ENCODE assay signal across 8 cellular contexts in genomic region chrX:123960956-123961267, GRCh38. TPM values are rescaled to one million over a fixed set of nuclear protein-coding genes. Genes with fewer than 3 reads are reported as not detected.
A peak's percentile ranks its signal among the peaks of the same experiment; 100 is the strongest.
DNase-seq lines count a peak whose midpoint lies in the region; ATAC-seq and TF ChIP-seq lines count a peak whose summit lies in the region.

No MANE protein-coding gene starts in this region.

- peaks cover 9 to 14% (median 10%) of the 10 kb centered on the region in 3 experiments for H3K36me3 Mint-ChIP-seq in H9 (ENCODE audit: insufficient read depth in 1 of 3, low read depth in 3 of 3)
- peaks cover 17% of the 10 kb centered on the region for H3K36me3 Mint-ChIP-seq in activated CD4-positive, alpha-beta memory T cell treated with anti-CD3 and anti-CD28 coated beads, Interleukin-2, amount 10 ng/mL, durations not matched to agents 7 days and 5 days (ENCODE audit: low read depth)

- H4K8ac ChIP-seq in H9 (replicated peaks; ENCODE audit: insufficient read length, low read depth, low read length) = peak overlapping the region; percentile 40

- H3K36me3 ChIP-seq in iPS DF 6.9 (ENCODE audit: control insufficient read depth, insufficient read depth, low read length) = no peaks in the 10 kb centered on the region
- no peaks in the 10 kb centered on the region for H3K36me3 ChIP-seq in smooth muscle cell (ENCODE audit: low read depth)

- H3K23ac ChIP-seq in H9 (ENCODE audit: insufficient read length, low read depth, low read length) = no peak overlapping the region

- no peak overlapping the region for H2BK12ac ChIP-seq in H9 (ENCODE audit: insufficient read length, low read depth, low read length)

- DNase-seq in H9 (no peak), iPS DF 6.9 (ENCODE audit: low read depth, low spot score) (no peak), smooth muscle cell (lab: John Stamatoyannopoulos, UW; ENCODE audit: unreplicated experiment) (no peak), NCI-H1930 (lab: John Stamatoyannopoulos, UW) (no peak), HPDE6-E6E7 (ENCODE audit: extremely low spot score) (no peak), HT-29 (ENCODE audit: low spot score) (no peak)
- DNase-seq in activated CD4-positive, alpha-beta memory T cell treated with anti-CD3 and anti-CD28 coated beads, Interleukin-2, amount 10 ng/mL, durations not matched to agents 7 days and 5 days = no peak

- H3K27ac Mint-ChIP-seq in H9 = peak overlapping the region; percentile 99 to 100 (median 100)
- peak overlapping the region; percentile 99 for H3K27ac Mint-ChIP-seq in activated CD4-positive, alpha-beta memory T cell treated with anti-CD3 and anti-CD28 coated beads, Interleukin-2, amount 10 ng/mL, durations not matched to agents 7 days and 5 days

- H2AFZ ChIP-seq in H9 (ENCODE audit: low read length) = no peak overlapping the region
- no peak overlapping the region for H2AFZ ChIP-seq in smooth muscle cell (ENCODE audit: low read depth)

- H3K4me2 ChIP-seq in H9 (ENCODE audit: insufficient read depth, insufficient read length, low read length) (peak overlapping the region; percentile 89), smooth muscle cell (peak overlapping the region; percentile 89)

- peak overlapping the region; percentile 94 for H3K56ac ChIP-seq in H9 (ENCODE audit: insufficient read length, low read depth, low read length)

- no peak overlapping the region for H2AK5ac ChIP-seq in H9 (ENCODE audit: insufficient read length, low read length)

- H3K9ac ChIP-seq in H9 (ENCODE audit: extremely low read depth, insufficient read length, low read length) (peak overlapping the region; percentile 97), smooth muscle cell (ENCODE audit: low read depth) (peak overlapping the region; percentile 98)

- POLR2A ChIA-PET in activated CD4-positive, alpha-beta memory T cell treated with anti-CD3 and anti-CD28 coated beads, Interleukin-2, amount 10 ng/mL, durations not matched to agents 7 days and 5 days (lab: Charles Lee) = interaction anchor here (0.9 to 2.1 kb wide), 6 partner anchors 57 to 401 kb away, joined by 3 to 11 read pairs (median 6); partner anchors contain the start of gene SH2D1A

- no peaks in the 10 kb centered on the region for H3K4me1 ChIP-seq in H9 (ENCODE audit: insufficient read depth, low read length)
- no peaks in the 10 kb centered on the region for H3K4me1 ChIP-seq in iPS DF 6.9 (ENCODE audit: control insufficient read depth, insufficient read depth, low read length)
- peaks cover 15% of the 10 kb centered on the region for H3K4me1 ChIP-seq in smooth muscle cell (ENCODE audit: low read depth)

- peaks cover 14 to 17% of the 10 kb centered on the region in 2 experiments for H3K4me1 Mint-ChIP-seq in H9
- peaks cover 26% of the 10 kb centered on the region for H3K4me1 Mint-ChIP-seq in activated CD4-positive, alpha-beta memory T cell treated with anti-CD3 and anti-CD28 coated beads, Interleukin-2, amount 10 ng/mL, durations not matched to agents 7 days and 5 days

- peak overlapping the region; percentile 93 for H4K5ac ChIP-seq in H9 (ENCODE audit: insufficient read length, low read depth, low read length)

- peak overlapping the region; percentile 99 for H2BK120ac ChIP-seq in H9 (ENCODE audit: low read depth, low read length, poor library complexity, severe bottlenecking)

- peak overlapping the region; percentile 84; the same call in 1 of the 2 replicates for H3K4ac ChIP-seq in H9 (ENCODE audit: low read depth, low read length)

- no peak overlapping the region for H2BK20ac ChIP-seq in H9 (ENCODE audit: low read depth, low read length, poor library complexity, severe bottlenecking)

- peak overlapping the region; percentile 92 for H3T11ph ChIP-seq in H9 (ENCODE audit: low read length)

- peak overlapping the region; percentile 100 for H3K18ac ChIP-seq in H9 (ENCODE audit: insufficient read length, low read depth, low read length)

- peak overlapping the region; percentile 89 to 96 for H3K4me3 Mint-ChIP-seq in H9
- H3K4me3 Mint-ChIP-seq in activated CD4-positive, alpha-beta memory T cell treated with anti-CD3 and anti-CD28 coated beads, Interleukin-2, amount 10 ng/mL, durations not matched to agents 7 days and 5 days = peak overlapping the region; percentile 89

- WGBS in H9 (ENCODE audit: extremely low coverage, insufficient read length, low lambda C conversion rate) = no CpG with 5 or more reads among the region's 13 CpGs
- no CpG with 5 or more reads among the region's 13 CpGs for WGBS in iPS DF 6.9 (ENCODE audit: insufficient coverage, insufficient read length)
- 52% methylated on average over 6 of the region's 13 CpGs for WGBS in smooth muscle cell (ENCODE audit: low lambda C conversion rate)

- H4K20me1 ChIP-seq in H9 (ENCODE audit: control insufficient read depth, insufficient read depth, insufficient read length) = no peaks in the 10 kb centered on the region
- peaks cover 22% of the 10 kb centered on the region for H4K20me1 ChIP-seq in smooth muscle cell (ENCODE audit: low read depth)

- H3K14ac ChIP-seq in H9 (ENCODE audit: insufficient read depth, low read length) = peak overlapping the region; percentile 99

- H3K79me1 ChIP-seq in H9 (ENCODE audit: insufficient read depth, low read depth, low read length, poor library complexity, severe bottlenecking) = no peaks in the 10 kb centered on the region

- H3K27ac ChIP-seq in H9 (ENCODE audit: insufficient read length, low read depth, low read length) (peak overlapping the region; percentile 99), iPS DF 6.9 (ENCODE audit: low read length) (no peak overlapping the region), smooth muscle cell (ENCODE audit: low read depth) (peak overlapping the region; percentile 99)

- peaks cover 6% of the 10 kb centered on the region for H3K23me2 ChIP-seq in H9 (ENCODE audit: insufficient read length, low read depth, low read length, poor library complexity, severe bottlenecking)

- H2BK15ac ChIP-seq in H9 (ENCODE audit: low read depth, low read length) = no peak overlapping the region

- peaks cover 6% of the 10 kb centered on the region for H3F3A ChIP-seq in smooth muscle cell (ENCODE audit: low read depth)

- no peak for ATAC-seq in HG02938 (IDR thresholded peaks at IDR 0.05; ENCODE audit: unreplicated experiment)

- CTCF ChIA-PET in activated CD4-positive, alpha-beta memory T cell treated with anti-CD3 and anti-CD28 coated beads, Interleukin-2, amount 10 ng/mL, durations not matched to agents 7 days and 5 days (lab: Charles Lee) = interaction anchor here (0.6 to 2.3 kb wide), 7 partner anchors 19 to 128 kb away, joined by 3 to 7 read pairs (median 3); no protein-coding TSS in a partner anchor

- H3K9me3 ChIP-seq in H9 (ENCODE audit: control insufficient read depth, low read depth, low read length) = peaks cover 4% of the 10 kb centered on the region
- no peaks in the 10 kb centered on the region for H3K9me3 ChIP-seq in iPS DF 6.9 (ENCODE audit: control insufficient read depth, insufficient read depth, low read length)
- H3K9me3 ChIP-seq in smooth muscle cell (replicated peaks; ENCODE audit: low read depth) = no peaks in the 10 kb centered on the region

- peak overlapping the region; percentile 99 for H4K91ac ChIP-seq in H9 (ENCODE audit: insufficient read length, low read depth, low read length)

- H3K27me3 ChIP-seq in H9 (ENCODE audit: insufficient read depth, low read length) (no peaks in the 10 kb centered on the region), iPS DF 6.9 (ENCODE audit: control insufficient read depth, insufficient read depth, low read length) (no peaks in the 10 kb centered on the region), smooth muscle cell (ENCODE audit: low read depth) (no peaks in the 10 kb centered on the region)

- H3K79me2 ChIP-seq in H9 (ENCODE audit: insufficient read depth, low read length) (peaks cover 19% of the 10 kb centered on the region; the same call in 1 of the 2 replicates), smooth muscle cell (ENCODE audit: low read depth) (peaks cover 26% of the 10 kb centered on the region)

- H3K27me3 Mint-ChIP-seq in H9 (ENCODE audit: low read depth) = peaks cover 1% of the 10 kb centered on the region; the same call in 1 of the 2 replicates
- H3K27me3 Mint-ChIP-seq in activated CD4-positive, alpha-beta memory T cell treated with anti-CD3 and anti-CD28 coated beads, Interleukin-2, amount 10 ng/mL, durations not matched to agents 7 days and 5 days = no peaks in the 10 kb centered on the region

- TF ChIP-seq CTCF in H9 (conservative IDR thresholded peaks at IDR 0.05) (no peak), smooth muscle cell (IDR thresholded peaks at IDR 0.05; ENCODE audit: borderline replicate concordance, insufficient read depth, poor library complexity, severe bottlenecking) (no peak)

- H2BK5ac ChIP-seq in H9 (ENCODE audit: insufficient read length, low read length) = peak overlapping the region; percentile 90

- H3K9me3 Mint-ChIP-seq in H9 = peaks cover 25 to 71% of the 10 kb centered on the region in 2 experiments
- H3K9me3 Mint-ChIP-seq in activated CD4-positive, alpha-beta memory T cell treated with anti-CD3 and anti-CD28 coated beads, Interleukin-2, amount 10 ng/mL, durations not matched to agents 7 days and 5 days = no peaks in the 10 kb centered on the region

- peak overlapping the region; percentile 94; the same call in 1 of the 2 replicates for H3K4me3 ChIP-seq in iPS DF 6.9 (ENCODE audit: low read length)
- H3K4me3 ChIP-seq in smooth muscle cell = peak overlapping the region; percentile 89

RNA-seq across cellular contexts. Expression of gene STAG2, which starts 0.6 kb away (rescaled TPM):
- 80.0 and 81.6 TPM in 2 replicates for total RNA-seq in H9 (2021)
- 10 to 100 TPM; 87.8 to 89.6 TPM for total RNA-seq in activated CD4-positive, alpha-beta memory T cell treated with anti-CD3 and anti-CD28 coated beads, Interleukin-2, amount 10 ng/mL, durations not matched to agents 7 days and 5 days
- total RNA-seq in smooth muscle cell = 62.4 and 68.7 TPM in 2 replicates
- 14.3 and 14.5 TPM in 2 replicates for polyA plus RNA-seq in smooth muscle cell
- 38.7 and 44.7 TPM in 2 replicates for total RNA-seq in HT-29 (2014; rRNA removed; shearing (Covaris generic))
